16 cellular contexts compared by ENCODE assay signal in genomic region chr10:52443419-52444388, GRCh38.
DNase-seq lines count a peak whose midpoint lies in the region; FAIRE-seq lines count a peak whose summit lies in the region.
"Had no signal": no experiment of that assay in that cellular context is flagged by ENCODE, and none has a peak within 500 bp of the region (broad histone marks: within the 10 kb centered on the region; RNA-seq: fewer than 3 reads in every experiment).

No MANE protein-coding gene starts in this region.

- no peak overlapping the region for H2BK120ac ChIP-seq in mesenchymal stem cell (ENCODE audit: low read depth, low read length)

- no peaks in the 10 kb centered on the region for H3K79me1 ChIP-seq in mesenchymal stem cell (replicated peaks; ENCODE audit: low read length, poor library complexity, severe bottlenecking)

- H3K9me3 ChIP-seq in mesenchymal stem cell (ENCODE audit: control insufficient read depth, low read length): no peaks in the 10 kb centered on the region
- H3K9me3 ChIP-seq: body of pancreas had no signal

- WGBS in mesenchymal stem cell: 10% methylated on average over 2 of the region's 3 CpGs

- in situ Hi-C loops in KBM-7 (cut with MboI; ENCODE audit: low pct_unique_long_range_greater_than_20kb, low sequenced_read_pairs): no loop called here

- H3K18ac ChIP-seq in mesenchymal stem cell (ENCODE audit: low read depth in 1 of 2, low read length in 2 of 2): no peak overlapping the region

- no peak overlapping the region for H3K4me3 ChIP-seq in mesenchymal stem cell (ENCODE audit: insufficient read depth in 1 of 2, low read depth in 1 of 2, low read length in 2 of 2)
- H3K4me3 ChIP-seq: body of pancreas had no signal

- FAIRE-seq in HTR-8/SVneo (lab: Jason Lieb, UNC): peak; percentile 9
- FAIRE-seq: GM18507 had no signal

- H3K27me3 ChIP-seq in mesenchymal stem cell (ENCODE audit: control insufficient read depth in 1 of 2, insufficient read depth in 1 of 2, low read length in 2 of 2): no peaks in the 10 kb centered on the region
- H3K27me3 ChIP-seq: body of pancreas had no signal

- H2BK5ac ChIP-seq in mesenchymal stem cell (ENCODE audit: low read depth, low read length, poor library complexity, severe bottlenecking): no peak overlapping the region

- H2AK5ac ChIP-seq in mesenchymal stem cell (ENCODE audit: low read length, severe bottlenecking): no peak overlapping the region

- H3K4me2 ChIP-seq in mesenchymal stem cell (ENCODE audit: low read length, poor library complexity, severe bottlenecking): no peak overlapping the region

- H3K4ac ChIP-seq in mesenchymal stem cell (ENCODE audit: low read depth in 1 of 2, low read length in 2 of 2): peak overlapping the region in 1 of 2 experiments; percentile 10

- H3K27ac ChIP-seq in mesenchymal stem cell (ENCODE audit: low read length, poor library complexity, severe bottlenecking): no peak overlapping the region
- H3K27ac ChIP-seq: body of pancreas, HL-60 had no signal

- no peaks in the 10 kb centered on the region for H3K36me3 ChIP-seq in mesenchymal stem cell (ENCODE audit: control insufficient read depth in 1 of 2, insufficient read depth in 2 of 2, low read depth in 1 of 2, low read length in 2 of 2)

- no peak overlapping the region for H2BK15ac ChIP-seq in mesenchymal stem cell (ENCODE audit: low read depth, poor library complexity, severe bottlenecking)

- no peak overlapping the region for H4K91ac ChIP-seq in mesenchymal stem cell (ENCODE audit: low read length)

- H3K23ac ChIP-seq in mesenchymal stem cell (ENCODE audit: low read length in 2 of 2): no peak overlapping the region

- H2BK12ac ChIP-seq in mesenchymal stem cell (ENCODE audit: low read length in 2 of 2): peak overlapping the region in 1 of 2 experiments; percentile 30

- DNase-seq in AG08395 (ENCODE audit: low spot score): peak; percentile 63
- DNase-seq in HTR-8/SVneo (ENCODE audit: insufficient read length, low spot score): peak; percentile 43
- peak; percentile 65 for DNase-seq in dedifferentiated amniotic fluid mesenchymal stem cell (ENCODE audit: extremely low spot score)
- DNase-seq in mesenchymal stem cell: peak; percentile 73
- DNase-seq in pons (ENCODE audit: low spot score): no peak
- DNase-seq in KBM-7: no peak
- no peak for DNase-seq in NCI-H69 (lab: John Stamatoyannopoulos, UW)
- no peak for DNase-seq in cerebellar cortex (ENCODE audit: low spot score)
- DNase-seq: activated CD8-positive, alpha-beta memory T cell treated with anti-CD3 and anti-CD28 coated beads, Interleukin-2, amount 50 U/mL, for 4 hours; body of pancreas; CD8-positive, alpha-beta T cell; GOT3; NCI-H2171 treated with DMSO at 0.1 percent for 48 hours; occipital lobe had no signal

- no peak overlapping the region for H2AFZ ChIP-seq in mesenchymal stem cell (ENCODE audit: low read depth, low read length)

- no peak overlapping the region for H3K14ac ChIP-seq in mesenchymal stem cell (ENCODE audit: low read length in 2 of 2)

- H4K8ac ChIP-seq in mesenchymal stem cell (ENCODE audit: low read length): no peak overlapping the region

- H3K4me1 ChIP-seq in mesenchymal stem cell (ENCODE audit: control insufficient read depth, insufficient read depth, low read depth, low read length): no peaks in the 10 kb centered on the region
- H3K4me1 ChIP-seq: body of pancreas had no signal

- H3K9ac ChIP-seq in mesenchymal stem cell (ENCODE audit: low read length): peak overlapping the region; percentile 90

Comparison
In these comparisons a context has a peak if more than half of its experiments do, and no peak if none do; other contexts are left out.
1. DNase-seq: peak in AG08395 (single experiment), HTR-8/SVneo (single experiment), dedifferentiated amniotic fluid mesenchymal stem cell (single experiment) and mesenchymal stem cell (single experiment); none in pons (single experiment), KBM-7 (single experiment), NCI-H69 (single experiment) and cerebellar cortex (single experiment).